In the genomic region with DNA sequence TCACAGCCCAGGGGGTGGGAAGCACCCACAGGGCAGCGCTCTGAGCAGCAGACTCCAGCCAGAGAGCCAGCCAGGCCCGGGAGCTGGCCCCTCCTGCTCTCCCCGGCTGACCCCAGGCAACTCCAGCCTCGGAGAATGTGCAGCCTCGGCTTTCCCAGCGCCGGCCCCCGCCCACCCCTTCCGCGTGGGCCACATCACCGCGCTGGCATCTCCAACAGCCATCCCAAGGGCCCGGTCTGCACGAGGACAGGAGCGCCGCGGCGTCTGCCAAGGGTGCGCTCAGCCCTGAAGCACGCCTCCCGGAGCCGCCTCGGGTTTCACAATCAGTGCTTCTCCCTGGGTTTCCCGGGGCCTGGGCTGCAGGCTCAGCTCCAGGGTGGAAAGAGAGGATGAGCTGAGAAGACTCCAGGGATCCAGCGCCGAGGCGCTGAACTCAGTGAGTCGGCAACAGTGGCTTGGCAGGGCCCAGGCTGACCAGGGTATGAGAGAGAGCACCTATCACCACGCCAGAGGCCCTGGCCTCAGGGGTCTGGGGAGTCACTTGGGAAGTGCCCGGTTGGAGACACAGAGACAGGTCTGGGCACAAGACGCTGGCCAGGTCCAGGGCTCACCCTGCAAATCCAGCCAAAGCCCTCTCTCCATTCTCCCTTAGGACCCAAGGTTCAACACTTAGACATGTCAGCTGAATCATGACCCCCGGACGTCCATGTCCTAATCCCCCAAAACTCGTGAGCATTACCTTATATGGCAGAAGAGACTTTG, we compare ENCODE assay signal across 9 cellular contexts.
DNase-seq lines count a peak whose midpoint lies in the region; ATAC-seq, FAIRE-seq and TF ChIP-seq lines count a peak whose summit lies in the region.
"Had no signal": no experiment of that assay in that cellular context is flagged by ENCODE, and none has a peak within 500 bp of the region (broad histone marks: within the 10 kb centered on the region; RNA-seq: fewer than 3 reads in every experiment).

No MANE protein-coding gene starts in this region.

- no peaks in the 10 kb centered on the region for H3K9me3 Mint-ChIP-seq in type B pancreatic cell

- H3K27me3 Mint-ChIP-seq in type B pancreatic cell, result no peaks in the 10 kb centered on the region

- no peaks in the 10 kb centered on the region for H3K36me3 Mint-ChIP-seq in type B pancreatic cell

- no peak overlapping the region for H3K4me3 Mint-ChIP-seq in type B pancreatic cell

- peaks cover 7% of the 10 kb centered on the region for H3K4me1 Mint-ChIP-seq in type B pancreatic cell (ENCODE audit: unreplicated experiment)

- TF ChIP-seq CTCF in type B pancreatic cell (conservative IDR thresholded peaks at IDR 0.05) (no peak), D721Med (IDR thresholded peaks at IDR 0.05; ENCODE audit: insufficient read depth, missing control alignments) (no peak)

- peak; percentile 83 for DNase-seq in DMS 273 (lab: John Stamatoyannopoulos, UW; ENCODE audit: unreplicated experiment)
- no peak for DNase-seq in DMS 273 treated with DMSO at 0.1 percent for 48 hours (lab: John Stamatoyannopoulos, UW)
- DNase-seq in ecto neural progenitor cell (ENCODE audit: low spot score), result peak; percentile 61
- DNase-seq in medulla oblongata (ENCODE audit: extremely low spot score), result peak; percentile 34
- DNase-seq in type B pancreatic cell (ENCODE audit: extremely low spot score, unreplicated experiment), result peak; percentile 71
- no peak for DNase-seq in MV-4-11 (lab: John Stamatoyannopoulos, UW)
- no peak for DNase-seq in D721Med (ENCODE audit: insufficient read length, low spot score)

- no peak overlapping the region for H3K27ac Mint-ChIP-seq in type B pancreatic cell

- no peak for ATAC-seq in HG02678 (IDR thresholded peaks at IDR 0.05; ENCODE audit: unreplicated experiment)

- FAIRE-seq in D721Med (lab: Jason Lieb, UNC), result no peak
- FAIRE-seq: endothelial cell of umbilical vein had no signal

Comparison
In these comparisons a context has a peak if more than half of its experiments do, and no peak if none do; other contexts are left out.
1. DNase-seq: peak in DMS 273 (single experiment), ecto neural progenitor cell (single experiment), medulla oblongata (single experiment) and type B pancreatic cell (single experiment); none in DMS 273 treated with DMSO at 0.1 percent for 48 hours (single experiment), MV-4-11 (single experiment) and D721Med (single experiment).